1 cellular context compared by ENCODE assay signal in the genomic region with DNA sequence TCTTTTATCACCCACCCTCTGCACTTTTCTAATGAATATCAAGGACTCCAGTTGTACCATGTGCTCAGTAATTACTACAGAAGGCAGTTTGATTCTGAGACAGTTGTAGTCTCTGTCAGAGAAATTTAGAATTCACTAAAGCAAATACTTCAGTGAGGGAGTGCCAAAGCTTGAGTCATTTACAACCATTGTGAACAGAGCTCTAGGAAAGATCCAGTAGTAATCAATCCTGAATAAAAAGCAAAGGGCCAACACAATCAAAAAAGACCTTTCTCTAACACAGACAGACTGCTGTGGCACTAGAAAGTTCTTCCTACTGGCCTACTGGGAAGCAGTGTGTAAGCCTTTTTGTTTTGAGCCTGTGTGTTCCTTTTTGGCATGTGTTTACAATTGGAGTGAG.
TF ChIP-seq lines count a peak whose summit lies in the region.

No MANE protein-coding gene starts in this region.

TF ChIP-seq in SK-N-SH, 30 proteins besides CTCF, POLR2A, EP300 and RAD21 (continued from another document):
- TF ChIP-seq IRF3 (IDR thresholded peaks at IDR 0.05; ENCODE audit: low read depth, low read length), result no peak
- TF ChIP-seq RCOR1 (IDR thresholded peaks at IDR 0.05; ENCODE audit: low read length), result no peak
- no peak for TF ChIP-seq TEAD4 (IDR thresholded peaks at IDR 0.05; ENCODE audit: borderline replicate concordance, insufficient read depth)
